24 cellular contexts compared by ENCODE assay signal in genomic region chr7:51077951-51078350, GRCh38.
DNase-seq lines count a peak whose midpoint lies in the region; ATAC-seq and TF ChIP-seq lines count a peak whose summit lies in the region.
"Had no signal": no experiment of that assay in that cellular context is flagged by ENCODE, and none has a peak within 500 bp of the region (broad histone marks: within the 10 kb centered on the region; RNA-seq: fewer than 3 reads in every experiment).

No MANE protein-coding gene starts in this region.

- WGBS in gastroesophageal sphincter (ENCODE audit: low coverage in 1 of 2), 2 donors, result 92 to 100% methylated on average over 1 to 2 of the region's 3 CpGs
- 35 to 55% (median 48%) methylated on average over 3 of the region's 3 CpGs for WGBS in psoas muscle, 3 donors
- 92% methylated on average over 3 of the region's 3 CpGs for WGBS in hepatocyte (ENCODE audit: low lambda C conversion rate, missing lambda C conversion rate)

- no peaks in the 10 kb centered on the region for H3K9me3 ChIP-seq in adipocyte (ENCODE audit: control insufficient read depth, low read length)
- no peaks in the 10 kb centered on the region for H3K9me3 ChIP-seq in gastroesophageal sphincter
- H3K9me3 ChIP-seq in psoas muscle, result no peaks in the 10 kb centered on the region
- H3K9me3 ChIP-seq in hepatocyte (ENCODE audit: low read depth), result no peaks in the 10 kb centered on the region

- no peak overlapping the region for H3K9ac ChIP-seq in adipocyte (ENCODE audit: low read length)

- no peaks in the 10 kb centered on the region for H3K9me2 ChIP-seq in hepatocyte (replicated peaks; ENCODE audit: insufficient read depth)

- peaks cover 18% of the 10 kb centered on the region for H3K4me1 ChIP-seq in adipocyte (ENCODE audit: control insufficient read depth, insufficient read depth, low read length)
- peaks cover 0 to 18% (median 0%) of the 10 kb centered on the region in 3 donors for H3K4me1 ChIP-seq in gastroesophageal sphincter
- H3K4me1 ChIP-seq in psoas muscle, result peaks cover 22% of the 10 kb centered on the region
- H3K4me1 ChIP-seq in hepatocyte (ENCODE audit: insufficient read depth), result peaks cover 6% of the 10 kb centered on the region

- intact Hi-C loops in psoas muscle (cut with DNase I), result loop anchor here in 1 of 2 donors (10.0 kb wide), 1 partner anchor 393 kb away; no protein-coding TSS in a partner anchor

- no peak overlapping the region for H2AFZ ChIP-seq in hepatocyte
- H2AFZ ChIP-seq: GM23338 had no signal

- DNase-seq in CD1c-positive myeloid dendritic cell (ENCODE audit: extremely low spot score), result peak; percentile 45
- peak; percentile 65 for DNase-seq in adipocyte (ENCODE audit: low read depth)
- DNase-seq in psoas muscle, result no peak
- DNase-seq in hepatocyte (ENCODE audit: low spot score), result no peak
- DNase-seq in activated effector memory CD4-positive, alpha-beta T cell treated with anti-CD3 and anti-CD28 coated beads, Interleukin-2, amount 50 U/mL, for 16 hours, result no peak
- DNase-seq: CD4-positive, CD25-positive, alpha-beta regulatory T cell; COR-L47; DMS 273 treated with DMSO at 0.1 percent for 48 hours; DND-41; IMR-90; MV-4-11; NCI-H1105 treated with DMSO at 0.1 percent for 48 hours; NCI-H2029 treated with DMSO at 0.1 percent for 48 hours; NCI-H226; NCI-H510A treated with DMSO at 0.1 percent for 48 hours; NCI-H774; NK-92 treated with Interleukin-12 subunit alpha and Interleukin-12 subunit beta, amount 100 ng/mL, for 24 hours; SIG-M5 had no signal

- no peaks in the 10 kb centered on the region for H4K20me1 ChIP-seq in hepatocyte (ENCODE audit: insufficient read depth, poor library complexity, severe bottlenecking)

- H3K27me3 ChIP-seq in adipocyte (replicated peaks; ENCODE audit: control insufficient read depth, insufficient read depth, low read length) (peaks cover 19% of the 10 kb centered on the region), gastroesophageal sphincter (no peaks in the 10 kb centered on the region), psoas muscle (ENCODE audit: insufficient read depth in 3 of 3, low read length in 2 of 3) (no peaks in the 10 kb centered on the region), hepatocyte (no peaks in the 10 kb centered on the region)

- no peaks in the 10 kb centered on the region for H3K79me2 ChIP-seq in hepatocyte

- H3K4me2 ChIP-seq in hepatocyte, result no peak overlapping the region
- H3K4me2 ChIP-seq: GM23338 had no signal

- H3K4me3 ChIP-seq in adipocyte (ENCODE audit: low read length) (no peak overlapping the region), gastroesophageal sphincter (no peak overlapping the region), psoas muscle (no peak overlapping the region), hepatocyte (no peak overlapping the region)
- H3K4me3 ChIP-seq: GM12878, GM23338 had no signal

- H3K27ac ChIP-seq in gastroesophageal sphincter (no peak overlapping the region), psoas muscle (peak overlapping the region; percentile 26), hepatocyte (no peak overlapping the region)

- no peak for TF ChIP-seq POLR2A in gastroesophageal sphincter (IDR thresholded peaks at IDR 0.05)

- peak; percentile 10 for ATAC-seq in gastroesophageal sphincter
- ATAC-seq in psoas muscle, result peak; percentile 62 to 82 (median 76)
- ATAC-seq in GM18517 (IDR thresholded peaks at IDR 0.05; ENCODE audit: unreplicated experiment), result no peak
- ATAC-seq in HG03135 (IDR thresholded peaks at IDR 0.05; ENCODE audit: unreplicated experiment), result no peak
- ATAC-seq: GM12878, GM23338, HCT116 had no signal

- no peak for TF ChIP-seq EP300 in gastroesophageal sphincter (IDR thresholded peaks at IDR 0.05)

- no peak for TF ChIP-seq CTCF in gastroesophageal sphincter (IDR thresholded peaks at IDR 0.05)
- TF ChIP-seq CTCF in psoas muscle (IDR thresholded peaks at IDR 0.05), result no peak
- no peak for TF ChIP-seq CTCF in hepatocyte (IDR thresholded peaks at IDR 0.05; ENCODE audit: poor library complexity)

- H3K36me3 ChIP-seq in adipocyte (ENCODE audit: control insufficient read depth, insufficient read depth, low read length, severe bottlenecking) (no peaks in the 10 kb centered on the region), gastroesophageal sphincter (peaks cover 0 to 5% of the 10 kb centered on the region in 2 donors), psoas muscle (ENCODE audit: insufficient read depth in 1 of 2, low read depth in 1 of 2) (peaks cover 0 to 7% of the 10 kb centered on the region in 2 donors), hepatocyte (replicated peaks; ENCODE audit: insufficient read depth, low read depth) (no peaks in the 10 kb centered on the region)

Comparison
In these comparisons a context has a peak if more than half of its experiments do, and no peak if none do; other contexts are left out.
1. DNase-seq: peak in CD1c-positive myeloid dendritic cell (single experiment) and adipocyte (single experiment); none in psoas muscle (0 of 2), hepatocyte (single experiment) and activated effector memory CD4-positive, alpha-beta T cell treated with anti-CD3 and anti-CD28 coated beads, Interleukin-2, amount 50 U/mL, for 16 hours (single experiment).
2. ATAC-seq: peak in gastroesophageal sphincter (single experiment) and psoas muscle (4 of 4); none in GM18517 (single experiment) and HG03135 (single experiment).